1 cellular context compared by ENCODE assay signal in genomic region chr14:74913986-74914573, GRCh38.
TF ChIP-seq lines count a peak whose summit lies in the region.

No MANE protein-coding gene starts in this region.

TF ChIP-seq in IMR-90, 13 proteins besides CTCF, POLR2A, EP300 and RAD21:
- no peak for TF ChIP-seq BHLHE40 (IDR thresholded peaks at IDR 0.05; ENCODE audit: low read depth, low read length)
- peak; percentile 94 for TF ChIP-seq CEBPB (IDR thresholded peaks at IDR 0.05; ENCODE audit: low read depth, low read length)
- TF ChIP-seq SMC3 (IDR thresholded peaks at IDR 0.05; ENCODE audit: low read depth, low read length), result peak; percentile 96
